Comparison of ENCODE assay signal across 20 cellular contexts in the genomic region with DNA sequence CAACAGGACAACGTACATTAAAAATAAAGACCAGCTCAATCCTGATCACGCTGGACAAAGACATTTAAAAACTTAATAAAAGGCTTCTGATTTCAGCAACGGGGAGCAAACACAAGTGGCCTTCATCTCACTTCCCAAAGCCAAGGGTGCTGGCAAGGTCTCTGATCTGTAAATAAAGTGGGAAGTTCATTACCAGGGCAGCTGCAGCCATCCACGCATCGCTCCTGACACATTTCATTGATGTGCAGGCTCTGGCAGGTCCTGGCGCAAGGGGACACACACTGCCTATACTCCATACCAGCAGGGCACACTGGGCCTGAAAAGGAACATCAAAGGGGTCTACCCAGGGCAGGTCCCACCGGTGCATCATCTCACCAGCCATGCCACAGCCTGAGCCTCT. TPM values are rescaled to one million over a fixed set of nuclear protein-coding genes. Genes with fewer than 3 reads are reported as not detected.
DNase-seq lines count a peak whose midpoint lies in the region; ATAC-seq, FAIRE-seq and TF ChIP-seq lines count a peak whose summit lies in the region.
"Had no signal": no experiment of that assay in that cellular context is flagged by ENCODE, and none has a peak within 500 bp of the region (broad histone marks: within the 10 kb centered on the region; RNA-seq: fewer than 3 reads in every experiment).

No MANE protein-coding gene starts in this region.

- TF ChIP-seq EP300 in H1 (IDR thresholded peaks at IDR 0.05; ENCODE audit: borderline replicate concordance in 1 of 2, low read depth in 2 of 2, low read length in 2 of 2) (no peak), SK-N-SH (IDR thresholded peaks at IDR 0.05; ENCODE audit: borderline replicate concordance in 1 of 2, low read depth in 1 of 2, low read length in 1 of 2) (no peak)

- no peak overlapping the region for H3K4me2 ChIP-seq in H1 (ENCODE audit: insufficient read depth in 1 of 2, low read depth in 2 of 2, low read length in 2 of 2)
- no peak overlapping the region for H3K4me2 ChIP-seq in SK-N-SH

- H3K56ac ChIP-seq in H1 (replicated peaks; ENCODE audit: insufficient read length, low read depth, low read length), result no peak overlapping the region

- H3K4me1 ChIP-seq in heart right ventricle (peaks cover 17 to 95% (median 56%) of the 10 kb centered on the region in 9 donors), H1 (replicated peaks in 1 of 4; ENCODE audit: control insufficient read depth in 3 of 4, insufficient read depth in 4 of 4, low read length in 3 of 4) (peaks cover 0 to 13% (median 7%) of the 10 kb centered on the region in 4 experiments; a peak in 4 of 7 replicates), lower lobe of right lung (peaks cover 67% of the 10 kb centered on the region), upper lobe of right lung (peaks cover 45% of the 10 kb centered on the region), SK-N-SH (ENCODE audit: control insufficient read depth in 1 of 2, insufficient read depth in 2 of 2, low read depth in 1 of 2, low read length in 1 of 2) (peaks cover 5 to 41% of the 10 kb centered on the region in 2 experiments; a peak in 2 of 4 replicates)

- ATAC-seq in heart right ventricle (no peak), left cardiac atrium (no peak), lower lobe of right lung (peak in 1 of 2 donors; percentile 1), upper lobe of right lung (no peak)
- no peak for ATAC-seq in stimulated activated memory B cell treated with anti-CD40 and anti-IgM and Interleukin-4, amounts not matched to agents 10 μg/mL and 1 μg/mL and 100 μg/mL, for 72 hours
- ATAC-seq: GM12878 had no signal

- no peak overlapping the region for H3K23ac ChIP-seq in H1 (ENCODE audit: insufficient read length)

- peaks cover 14% of the 10 kb centered on the region for H3K4me1 Mint-ChIP-seq in stimulated activated memory B cell treated with anti-CD40 and anti-IgM and Interleukin-4, amounts not matched to agents 10 μg/mL and 1 μg/mL and 100 μg/mL, for 72 hours

- no peaks in the 10 kb centered on the region for H3K9me3 ChIP-seq in heart right ventricle
- no peaks in the 10 kb centered on the region for H3K9me3 ChIP-seq in H1 (ENCODE audit: insufficient read depth in 2 of 2, low read depth in 1 of 2, low read length in 1 of 2)
- H3K9me3 ChIP-seq in lower lobe of right lung, result no peaks in the 10 kb centered on the region
- H3K9me3 ChIP-seq in upper lobe of right lung, result no peaks in the 10 kb centered on the region
- no peaks in the 10 kb centered on the region for H3K9me3 ChIP-seq in SK-N-SH
- H3K9me3 ChIP-seq: SJCRH30 had no signal

- no peak overlapping the region for H2BK120ac ChIP-seq in H1 (replicated peaks; ENCODE audit: low read depth, low read length)

- no peak overlapping the region for H3K4me3 Mint-ChIP-seq in stimulated activated memory B cell treated with anti-CD40 and anti-IgM and Interleukin-4, amounts not matched to agents 10 μg/mL and 1 μg/mL and 100 μg/mL, for 72 hours

- intact Hi-C loops in heart right ventricle (cut with DNase I), result loop anchor here in 7 of 10 donors (5.0 to 10.0 kb wide), 8 partner anchors 44 to 204 kb away; a partner anchor contains a TSS
- intact Hi-C loops in left cardiac atrium (cut with DNase I), result no loop called here
- intact Hi-C loops in lower lobe of right lung (cut with DNase I), result no loop called here
- intact Hi-C loops in upper lobe of right lung (cut with DNase I), result no loop called here

- H3K27ac Mint-ChIP-seq in stimulated activated memory B cell treated with anti-CD40 and anti-IgM and Interleukin-4, amounts not matched to agents 10 μg/mL and 1 μg/mL and 100 μg/mL, for 72 hours, result no peak overlapping the region

- H3F3A ChIP-seq in SK-N-SH (replicated peaks; ENCODE audit: insufficient read depth), result peaks cover 8% of the 10 kb centered on the region

- H2AK5ac ChIP-seq in H1 (ENCODE audit: low read depth, low read length), result no peak overlapping the region

- H4K8ac ChIP-seq in H1 (ENCODE audit: extremely low read depth, insufficient read depth, low read length), result no peak overlapping the region

- no peaks in the 10 kb centered on the region for H3K23me2 ChIP-seq in H1 (ENCODE audit: low read depth, low read length)

- H3K14ac ChIP-seq in H1 (ENCODE audit: insufficient read length), result no peak overlapping the region

- H2BK15ac ChIP-seq in H1 (ENCODE audit: low read length), result no peak overlapping the region

- H4K91ac ChIP-seq in H1 (replicated peaks; ENCODE audit: insufficient read length, low read length), result no peak overlapping the region

- H3K9me3 Mint-ChIP-seq in stimulated activated memory B cell treated with anti-CD40 and anti-IgM and Interleukin-4, amounts not matched to agents 10 μg/mL and 1 μg/mL and 100 μg/mL, for 72 hours, result no peaks in the 10 kb centered on the region
- H3K9me3 Mint-ChIP-seq: CD4-positive, CD25-positive, alpha-beta regulatory T cell had no signal

- 80 to 81% methylated on average over 7 of the region's 7 CpGs for WGBS in heart right ventricle, 2 donors
- WGBS in H1 (ENCODE audit: extremely low coverage in 1 of 2, insufficient coverage in 1 of 2, insufficient read length in 1 of 2, insufficient replicate concordance in 2 of 2, low coverage in 1 of 2, low lambda C conversion rate in 2 of 2, missing lambda C conversion rate in 1 of 2), 2 experiments, result 93% methylated on average over 7 of the region's 7 CpGs; no CpG with 5 or more reads in 1 of the 2 experiments
- WGBS in SK-N-SH (ENCODE audit: low lambda C conversion rate), result 89% methylated on average over 6 of the region's 7 CpGs

- H3K4me3 ChIP-seq in heart right ventricle (no peak overlapping the region), H1 (ENCODE audit: extremely low read depth in 1 of 4, insufficient read depth in 2 of 4, low read depth in 3 of 4, low read length in 4 of 4) (no peak overlapping the region), lower lobe of right lung (no peak overlapping the region), upper lobe of right lung (no peak overlapping the region), SK-N-SH (ENCODE audit: low read depth in 2 of 2, low read length in 1 of 2) (no peak overlapping the region)
- H3K4me3 ChIP-seq: GM12878, SJCRH30 had no signal

- TF ChIP-seq CTCF in heart right ventricle (IDR thresholded peaks at IDR 0.05), result no peak
- no peak for TF ChIP-seq CTCF in H1 (IDR thresholded peaks at IDR 0.05; ENCODE audit: control extremely low read depth in 1 of 3, insufficient read depth in 1 of 3, low read depth in 1 of 3, low read length in 3 of 3)
- TF ChIP-seq CTCF in lower lobe of right lung (IDR thresholded peaks at IDR 0.05), result no peak
- no peak for TF ChIP-seq CTCF in upper lobe of right lung (IDR thresholded peaks at IDR 0.05)
- no peak for TF ChIP-seq CTCF in SK-N-SH (IDR thresholded peaks at IDR 0.05)

- H4K20me1 ChIP-seq in H1 (replicated peaks in 1 of 2; ENCODE audit: control insufficient read depth in 1 of 2, insufficient read depth in 2 of 2, low read length in 2 of 2), result no peaks in the 10 kb centered on the region
- no peaks in the 10 kb centered on the region for H4K20me1 ChIP-seq in SK-N-SH (ENCODE audit: insufficient read depth)

- TF ChIP-seq RAD21 in H1 (IDR thresholded peaks at IDR 0.05 in 1 of 2, conservative IDR thresholded peaks at IDR 0.05 in 1 of 2; ENCODE audit: low read depth in 2 of 2, low read length in 2 of 2) (no peak), SK-N-SH (IDR thresholded peaks at IDR 0.05; ENCODE audit: low read length) (no peak)

- H3K27ac ChIP-seq in heart right ventricle, result peak overlapping the region in 9 of 10 donors; percentile 18 to 86 (median 58)
- no peak overlapping the region for H3K27ac ChIP-seq in H1 (ENCODE audit: low read depth, low read length)
- peak overlapping the region; percentile 58 for H3K27ac ChIP-seq in lower lobe of right lung
- H3K27ac ChIP-seq in upper lobe of right lung, result peak overlapping the region; percentile 63
- peak overlapping the region in 1 of 2 experiments; percentile 44; a peak in 1 of 4 replicates for H3K27ac ChIP-seq in SK-N-SH (ENCODE audit: low read depth in 2 of 2, low read length in 1 of 2)
- H3K27ac ChIP-seq: SJCRH30 had no signal

- no peak for TF ChIP-seq POLR2A in H1 (IDR thresholded peaks at IDR 0.05; ENCODE audit: control extremely low read depth in 1 of 2, low read depth in 2 of 2, low read length in 2 of 2)

- H2BK5ac ChIP-seq in H1 (ENCODE audit: low read depth, low read length), result no peak overlapping the region

- H3K27me3 Mint-ChIP-seq in stimulated activated memory B cell treated with anti-CD40 and anti-IgM and Interleukin-4, amounts not matched to agents 10 μg/mL and 1 μg/mL and 100 μg/mL, for 72 hours, result peaks cover 40% of the 10 kb centered on the region

- H3K79me1 ChIP-seq in H1 (ENCODE audit: low read depth, low read length), result no peaks in the 10 kb centered on the region

- no peak overlapping the region for H4K5ac ChIP-seq in H1 (ENCODE audit: insufficient read length, low read depth, low read length)

- DNase-seq in heart right ventricle (no peak), left cardiac atrium (no peak), H1 (ENCODE audit: low read depth in 1 of 2, low spot score in 2 of 2) (no peak), lower lobe of right lung (no peak), upper lobe of right lung (no peak), foreskin melanocyte (no peak), SK-N-SH (no peak)
- DNase-seq: Calu3; CD4-positive, CD25-positive, alpha-beta regulatory T cell; DMS79; KBM-7; MM.1S; NCI-H1105 treated with DMSO at 0.1 percent for 48 hours; NCI-H187 treated with DMSO at 0.1 percent for 48 hours; NCI-H2171; NCI-H446 treated with DMSO at 0.1 percent for 48 hours; SJCRH30 had no signal

- no peaks in the 10 kb centered on the region for H3K36me3 Mint-ChIP-seq in stimulated activated memory B cell treated with anti-CD40 and anti-IgM and Interleukin-4, amounts not matched to agents 10 μg/mL and 1 μg/mL and 100 μg/mL, for 72 hours
- H3K36me3 Mint-ChIP-seq: CD4-positive, CD25-positive, alpha-beta regulatory T cell had no signal

- H2AFZ ChIP-seq in H1 (ENCODE audit: low read length) (no peak overlapping the region), SK-N-SH (ENCODE audit: low read depth) (no peak overlapping the region)

- no peaks in the 10 kb centered on the region for H3K9me2 ChIP-seq in SK-N-SH

- CTCF ChIA-PET in H1 (lab: Charles Lee; ENCODE audit: partially characterized antibody), result interaction anchor here (0.8 to 12.1 kb wide), 12 partner anchors 10 to 253 kb away, joined by 3 to 130 read pairs (median 4); no protein-coding TSS in a partner anchor
- CTCF ChIA-PET in SK-N-SH (lab: Yijun Ruan, JAX), result interaction anchor here (0.8 to 3.1 kb wide), 6 partner anchors 8 to 206 kb away, joined by 3 to 11 read pairs (median 6); no protein-coding TSS in a partner anchor

- H3K79me2 ChIP-seq in H1 (ENCODE audit: control insufficient read depth in 1 of 2, insufficient read depth in 2 of 2, low read length in 2 of 2) (no peaks in the 10 kb centered on the region), SK-N-SH (ENCODE audit: insufficient read depth) (no peaks in the 10 kb centered on the region)

- H3K36me3 ChIP-seq in heart right ventricle (peaks cover 0 to 70% (median 0%) of the 10 kb centered on the region in 9 donors), H1 (ENCODE audit: control insufficient read depth in 2 of 4, insufficient read depth in 4 of 4, low read length in 3 of 4) (no peaks in the 10 kb centered on the region), lower lobe of right lung (peaks cover 15% of the 10 kb centered on the region), upper lobe of right lung (no peaks in the 10 kb centered on the region), SK-N-SH (replicated peaks in 1 of 2; ENCODE audit: control insufficient read depth in 1 of 2, insufficient read depth in 2 of 2, low read length in 1 of 2) (no peaks in the 10 kb centered on the region)
- H3K36me3 ChIP-seq: SJCRH30 had no signal

- H3K9ac ChIP-seq in H1 (replicated peaks in 1 of 4; ENCODE audit: extremely low read depth in 1 of 4, low read depth in 3 of 4, low read length in 3 of 4) (no peak overlapping the region), SK-N-SH (no peak overlapping the region)

- peaks cover 0 to 41% (median 6%) of the 10 kb centered on the region in 7 donors for H3K27me3 ChIP-seq in heart right ventricle
- H3K27me3 ChIP-seq in H1 (replicated peaks in 1 of 4; ENCODE audit: control insufficient read depth in 3 of 4, extremely low read depth in 1 of 4, insufficient read depth in 3 of 4, low read length in 3 of 4), result no peaks in the 10 kb centered on the region
- peaks cover 7% of the 10 kb centered on the region for H3K27me3 ChIP-seq in lower lobe of right lung (ENCODE audit: low read depth)
- H3K27me3 ChIP-seq in upper lobe of right lung, result no peaks in the 10 kb centered on the region
- H3K27me3 ChIP-seq in SK-N-SH (ENCODE audit: insufficient read depth), result no peaks in the 10 kb centered on the region
- H3K27me3 ChIP-seq: SJCRH30 had no signal

- H3K4ac ChIP-seq in H1 (replicated peaks; ENCODE audit: insufficient read length, low read depth, low read length), result no peak overlapping the region

- POLR2A ChIA-PET in H1 (lab: Charles Lee; ENCODE audit: partially characterized antibody) (interaction anchor here (0.5 to 4.3 kb wide), 3 partner anchors 11 to 214 kb away, joined by 3 to 18 read pairs (median 4); no protein-coding TSS in a partner anchor), SK-N-SH (lab: Yijun Ruan, JAX) (no interaction called here)

- H3K18ac ChIP-seq in H1 (ENCODE audit: extremely low read depth, low read length), result no peak overlapping the region

- FAIRE-seq in H1 (lab: Jason Lieb, UNC), result no peak
- FAIRE-seq: GM12878, HTR-8/SVneo had no signal

- peak overlapping the region; percentile 4; the same call in 1 of the 2 replicates for H2BK20ac ChIP-seq in H1 (ENCODE audit: low read length)

- H2BK12ac ChIP-seq in H1 (ENCODE audit: low read depth, low read length), result no peak overlapping the region

RNA-seq across cellular contexts. Expression of a gene that starts 51.0 kb away (rescaled TPM):
- 100 to 1,000 TPM; 163 to 480 (median 275) TPM for total RNA-seq in heart right ventricle
- 100 to 1,000 TPM; 104 to 254 TPM for polyA plus RNA-seq in heart right ventricle
- 100 to 1,000 TPM; 241 to 483 TPM for total RNA-seq in left cardiac atrium
- total RNA-seq in H1 (2021; fragmentation: NEBNext Ultra II Directional; extraction: Animal tissue kit (Norgen Biotek cat#: 25700)), result 0.60 and 0.63 TPM in 2 replicates
- 0.39 and 0.67 TPM in 2 replicates for polyA plus RNA-seq in H1 (2011; rRNA removed)
- polyA plus RNA-seq in H1 (2011; cell fraction: cytosol; rRNA removed), result 0.40 TPM
- polyA plus RNA-seq in H1 (2011; cell fraction: nucleus; rRNA removed), result 1.1 TPM
- 0.54 to 0.73 TPM (median 0.56 TPM) in 4 replicates for polyA plus RNA-seq in H1 (2012, experiment 1 of 2)
- polyA plus RNA-seq in H1 (2012, experiment 2 of 2), result 0.18 TPM
- polyA plus RNA-seq in H1 (2013, experiment 1 of 2), result 0.28 TPM
- 0.17 TPM for polyA plus RNA-seq in H1 (2013, experiment 2 of 2)
- 1.2 and 1.5 TPM in 2 replicates for polyA minus RNA-seq in H1 (2011; rRNA and poly(A)+ RNA removed)
- polyA minus RNA-seq in H1 (2011; cell fraction: cytosol; rRNA and poly(A)+ RNA removed), result 0.37 TPM
- polyA minus RNA-seq in H1 (2011; cell fraction: nucleus; rRNA and poly(A)+ RNA removed), result 1.7 TPM
- total RNA-seq in lower lobe of right lung, result 468 TPM
- 729 TPM for total RNA-seq in upper lobe of right lung
- polyA plus RNA-seq in SK-N-SH (2012; rRNA removed), result 0.02 and 0.12 TPM in 2 replicates
- polyA plus RNA-seq in SK-N-SH (2012; cell fraction: cytosol; rRNA removed), result 0.01 and 0.03 TPM in 2 replicates
- 0.05 and 0.06 TPM in 2 replicates for polyA plus RNA-seq in SK-N-SH (2012; cell fraction: nucleus; rRNA removed)
- total RNA-seq: Calu3 had no signal
- polyA plus RNA-seq: CD4-positive, CD25-positive, alpha-beta regulatory T cell had no signal

Comparison
In these comparisons a context has a peak if more than half of its experiments do, and no peak if none do; other contexts are left out.
1. intact Hi-C loops: an anchor here in heart right ventricle (5.0 to 10.0 kb wide); none called in left cardiac atrium, lower lobe of right lung and upper lobe of right lung.
2. RNA of a gene that starts 51.0 kb away (total RNA-seq): 729 TPM in upper lobe of right lung (single experiment), 241 to 483 TPM in left cardiac atrium, 468 TPM in lower lobe of right lung (single experiment) and 163 to 480 TPM in heart right ventricle; 0.60 to 0.63 TPM in H1; every median in the first group is over 100 times any median in the second.